In the genomic region with DNA sequence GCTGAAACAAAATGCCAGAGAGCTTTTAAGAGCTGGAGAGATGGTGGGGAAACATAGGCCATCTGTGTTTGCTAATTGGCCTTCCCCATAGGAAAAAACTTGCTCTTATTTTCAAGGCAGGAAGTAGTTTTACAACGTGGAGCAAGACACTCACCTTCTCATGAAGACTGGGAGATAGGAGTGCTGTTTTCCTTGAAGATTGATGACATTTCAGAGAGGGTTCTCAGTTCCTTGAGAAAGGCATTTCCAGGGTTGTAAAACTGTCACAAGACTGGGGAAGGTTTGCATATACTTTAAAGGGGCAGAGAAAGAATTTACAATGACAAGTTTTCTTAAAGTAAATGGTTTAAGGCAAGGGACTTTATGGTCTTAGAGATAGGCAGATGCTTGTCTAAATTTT, we compare ENCODE assay signal across 18 cellular contexts.
DNase-seq lines count a peak whose midpoint lies in the region; ATAC-seq and TF ChIP-seq lines count a peak whose summit lies in the region.
"Had no signal": no experiment of that assay in that cellular context is flagged by ENCODE, and none has a peak within 500 bp of the region (broad histone marks: within the 10 kb centered on the region; RNA-seq: fewer than 3 reads in every experiment).

No MANE protein-coding gene starts in this region.

- peaks cover 6% of the 10 kb centered on the region for H3K4me1 ChIP-seq in cardiac muscle cell (ENCODE audit: low read depth)
- no peaks in the 10 kb centered on the region for H3K4me1 ChIP-seq in heart left ventricle
- H3K4me1 ChIP-seq in GM23338 (ENCODE audit: insufficient read depth), result no peaks in the 10 kb centered on the region
- H3K4me1 ChIP-seq: A549; BLaER1 treated with 17β-estradiol and CSF1 and Interleukin-3, amounts not matched to agents 10 nM and 100 nM; HAP-1 had no signal

- peaks cover 9% of the 10 kb centered on the region for H3K9me3 Mint-ChIP-seq in nephron
- peaks cover 12% of the 10 kb centered on the region for H3K9me3 Mint-ChIP-seq in progenitor cell of endocrine pancreas (ENCODE audit: low read depth)
- H3K9me3 Mint-ChIP-seq in GM23338, result peaks cover 94% of the 10 kb centered on the region

- TF ChIP-seq CTCF in cardiac muscle cell (IDR thresholded peaks at IDR 0.05; ENCODE audit: low read depth, low read length), result no peak
- no peak for TF ChIP-seq CTCF in heart left ventricle (IDR thresholded peaks at IDR 0.05)
- TF ChIP-seq CTCF in nephron (IDR thresholded peaks at IDR 0.05; ENCODE audit: unreplicated experiment in 3 of 3), result no peak
- TF ChIP-seq CTCF in progenitor cell of endocrine pancreas (IDR thresholded peaks at IDR 0.05; ENCODE audit: unreplicated experiment), result no peak
- no peak for TF ChIP-seq CTCF in GM23338 (conservative IDR thresholded peaks at IDR 0.05; ENCODE audit: low read depth in 2 of 2)

- 3 to 11% (median 5%) methylated on average over 1 of the region's 1 CpG for WGBS in heart left ventricle, 4 donors

- H3F3A ChIP-seq in GM23338 (replicated peaks; ENCODE audit: low read depth), result no peaks in the 10 kb centered on the region

- H3K27me3 Mint-ChIP-seq in nephron (ENCODE audit: low read depth), result no peaks in the 10 kb centered on the region
- H3K27me3 Mint-ChIP-seq in progenitor cell of endocrine pancreas, result no peaks in the 10 kb centered on the region
- H3K27me3 Mint-ChIP-seq in GM23338 (ENCODE audit: insufficient read depth, low read depth, poor library complexity), result peaks cover 2% of the 10 kb centered on the region
- H3K27me3 Mint-ChIP-seq: B cell, IgD-negative memory B cell had no signal

- no peak for TF ChIP-seq POLR2A in heart left ventricle (IDR thresholded peaks at IDR 0.05)

- H3K9me2 ChIP-seq in GM23338 (ENCODE audit: insufficient read depth), result no peaks in the 10 kb centered on the region

- H3K36me3 Mint-ChIP-seq in nephron (ENCODE audit: low read depth) (peaks cover 4% of the 10 kb centered on the region), progenitor cell of endocrine pancreas (ENCODE audit: insufficient read depth) (peaks cover 2% of the 10 kb centered on the region), GM23338 (ENCODE audit: low read depth) (peaks cover 21% of the 10 kb centered on the region)
- H3K36me3 Mint-ChIP-seq: CD8-positive, alpha-beta T cell had no signal

- DNase-seq in cardiac muscle cell (ENCODE audit: low read depth in 1 of 2, low spot score in 1 of 2) (no peak), heart left ventricle (no peak), progenitor cell of endocrine pancreas (ENCODE audit: low spot score, unreplicated experiment) (no peak), GM23338 (ENCODE audit: low spot score) (no peak), NCI-H2029 (lab: John Stamatoyannopoulos, UW) (no peak)
- DNase-seq: Calu3; CD8-positive, alpha-beta T cell; DMS79 treated with DMSO at 0.1 percent for 48 hours had no signal

- H3K27ac Mint-ChIP-seq in nephron, result peak overlapping the region in 2 of 3 experiments; percentile 38 to 92
- peak overlapping the region; percentile 33 for H3K27ac Mint-ChIP-seq in progenitor cell of endocrine pancreas
- no peak overlapping the region for H3K27ac Mint-ChIP-seq in GM23338
- H3K27ac Mint-ChIP-seq: B cell; CD8-positive, alpha-beta T cell; IgD-negative memory B cell had no signal

- H4K20me1 ChIP-seq in GM23338 (replicated peaks; ENCODE audit: insufficient read depth), result no peaks in the 10 kb centered on the region
- H4K20me1 ChIP-seq: BLaER1 treated with 17β-estradiol and CSF1 and Interleukin-3, amounts not matched to agents 10 nM and 100 nM had no signal

- H3K27me3 ChIP-seq in cardiac muscle cell, result no peaks in the 10 kb centered on the region
- H3K27me3 ChIP-seq in heart left ventricle, result no peaks in the 10 kb centered on the region
- no peaks in the 10 kb centered on the region for H3K27me3 ChIP-seq in GM23338 (ENCODE audit: insufficient read depth)
- H3K27me3 ChIP-seq: BLaER1 treated with 17β-estradiol and CSF1 and Interleukin-3, amounts not matched to agents 10 nM and 100 nM had no signal

- H3K27ac ChIP-seq in cardiac muscle cell (peak overlapping the region; percentile 10), heart left ventricle (no peak overlapping the region), GM23338 (ENCODE audit: low read depth) (no peak overlapping the region)
- H3K27ac ChIP-seq: 22Rv1; A549; BLaER1 treated with 17β-estradiol and CSF1 and Interleukin-3, amounts not matched to agents 10 nM and 100 nM had no signal

- H3K79me2 ChIP-seq in GM23338 (replicated peaks; ENCODE audit: insufficient read depth), result no peaks in the 10 kb centered on the region

- intact Hi-C loops in heart left ventricle (cut with DNase I), result no loop called here

- H3K4me3 ChIP-seq in cardiac muscle cell, result no peak overlapping the region
- H3K4me3 ChIP-seq in heart left ventricle, result no peak overlapping the region
- H3K4me3 ChIP-seq in GM23338, result no peak overlapping the region
- H3K4me3 ChIP-seq: A549; BLaER1 treated with 17β-estradiol and CSF1 and Interleukin-3, amounts not matched to agents 10 nM and 100 nM; GM12878; HAP-1 had no signal

- peaks cover 20% of the 10 kb centered on the region for H3K4me1 Mint-ChIP-seq in nephron
- peaks cover 12% of the 10 kb centered on the region for H3K4me1 Mint-ChIP-seq in progenitor cell of endocrine pancreas (ENCODE audit: low read depth)
- H3K4me1 Mint-ChIP-seq in GM23338, result no peaks in the 10 kb centered on the region
- H3K4me1 Mint-ChIP-seq: B cell, IgD-negative memory B cell had no signal

- no peak overlapping the region for H3K4me3 Mint-ChIP-seq in nephron
- H3K4me3 Mint-ChIP-seq in progenitor cell of endocrine pancreas (ENCODE audit: low read depth), result no peak overlapping the region
- no peak overlapping the region for H3K4me3 Mint-ChIP-seq in GM23338
- H3K4me3 Mint-ChIP-seq: B cell; CD8-positive, alpha-beta T cell; IgD-negative memory B cell had no signal

- ATAC-seq in heart left ventricle, result no peak
- ATAC-seq in GM23338, result no peak
- no peak for ATAC-seq in HG03025 (IDR thresholded peaks at IDR 0.05; ENCODE audit: low FRiP score, unreplicated experiment)
- ATAC-seq: A549; CD8-positive, alpha-beta T cell; GM12878; HepG2 had no signal

- H3K4me2 ChIP-seq in GM23338, result no peak overlapping the region
- H3K4me2 ChIP-seq: A549; BLaER1 treated with 17β-estradiol and CSF1 and Interleukin-3, amounts not matched to agents 10 nM and 100 nM had no signal

- H2AFZ ChIP-seq in GM23338, result no peak overlapping the region

- no peaks in the 10 kb centered on the region for H3K9me3 ChIP-seq in cardiac muscle cell (ENCODE audit: low read depth)
- H3K9me3 ChIP-seq in heart left ventricle, result peaks cover 0 to 7% (median 0%) of the 10 kb centered on the region in 12 donors
- H3K9me3 ChIP-seq: A549 had no signal

- H3K36me3 ChIP-seq in cardiac muscle cell, result no peaks in the 10 kb centered on the region
- H3K36me3 ChIP-seq in heart left ventricle, result no peaks in the 10 kb centered on the region
- 0 out of 2 replicates have a peak, but pooled peaks cover 2% of the 10 kb centered on the region for H3K36me3 ChIP-seq in GM23338 (ENCODE audit: insufficient read depth)
- H3K36me3 ChIP-seq: BLaER1 treated with 17β-estradiol and CSF1 and Interleukin-3, amounts not matched to agents 10 nM and 100 nM; HAP-1 had no signal

TF ChIP-seq in GM23338, 12 proteins besides CTCF, POLR2A, EP300 and RAD21:
- TF ChIP-seq, protein P1, sequence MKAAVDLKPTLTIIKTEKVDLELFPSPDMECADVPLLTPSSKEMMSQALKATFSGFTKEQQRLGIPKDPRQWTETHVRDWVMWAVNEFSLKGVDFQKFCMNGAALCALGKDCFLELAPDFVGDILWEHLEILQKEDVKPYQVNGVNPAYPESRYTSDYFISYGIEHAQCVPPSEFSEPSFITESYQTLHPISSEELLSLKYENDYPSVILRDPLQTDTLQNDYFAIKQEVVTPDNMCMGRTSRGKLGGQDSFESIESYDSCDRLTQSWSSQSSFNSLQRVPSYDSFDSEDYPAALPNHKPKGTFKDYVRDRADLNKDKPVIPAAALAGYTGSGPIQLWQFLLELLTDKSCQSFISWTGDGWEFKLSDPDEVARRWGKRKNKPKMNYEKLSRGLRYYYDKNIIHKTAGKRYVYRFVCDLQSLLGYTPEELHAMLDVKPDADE (IDR thresholded peaks at IDR 0.05), result no peak
- no peak for TF ChIP-seq EZH2phosphoT487 (IDR thresholded peaks at IDR 0.05; ENCODE audit: unreplicated experiment)
- no peak for TF ChIP-seq STAT1 (IDR thresholded peaks at IDR 0.05; ENCODE audit: unreplicated experiment)
TF ChIP-seq in GM23338: peak in this region for 0.
